In the genomic region with DNA sequence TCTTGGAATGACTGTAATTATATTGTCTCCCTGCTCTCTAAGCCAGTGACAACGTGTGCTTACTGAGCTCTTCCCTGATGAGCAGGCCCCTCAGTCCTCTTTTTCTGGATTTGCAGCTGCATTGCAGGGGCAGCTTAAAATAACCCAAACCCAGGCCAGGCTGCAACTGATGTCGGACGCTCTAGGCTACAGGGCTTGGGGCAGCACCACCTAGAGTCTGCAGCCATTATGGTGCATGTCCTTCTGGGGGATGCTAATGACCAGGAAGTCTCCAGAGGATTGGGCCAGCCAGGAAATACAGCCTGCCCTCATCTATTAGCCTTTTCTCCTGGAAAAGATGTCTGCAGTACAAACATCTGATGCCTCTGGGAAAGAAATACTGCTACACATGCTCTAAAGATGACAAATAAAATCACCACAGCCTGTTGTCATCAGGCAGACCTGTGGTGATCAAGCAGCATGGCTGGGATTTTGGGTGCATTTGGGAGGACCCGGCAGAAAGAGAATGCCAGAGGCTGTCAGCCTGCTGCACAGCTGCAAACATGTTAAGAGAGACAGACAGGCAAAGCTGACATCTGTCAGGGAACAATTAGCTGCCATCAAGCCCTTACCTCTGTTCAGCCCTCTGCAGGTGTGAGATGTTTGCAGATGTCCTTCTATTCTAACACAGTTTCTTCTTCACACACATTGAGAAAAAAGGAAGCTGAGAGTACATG, we compare ENCODE assay signal across 14 cellular contexts. TPM values are rescaled to one million over a fixed set of nuclear protein-coding genes. Genes with fewer than 3 reads are reported as not detected.
DNase-seq lines count a peak whose midpoint lies in the region; ATAC-seq lines count a peak whose summit lies in the region.
"Had no signal": no experiment of that assay in that cellular context is flagged by ENCODE, and none has a peak within 500 bp of the region (broad histone marks: within the 10 kb centered on the region; RNA-seq: fewer than 3 reads in every experiment).

No MANE protein-coding gene starts in this region.

- no peaks in the 10 kb centered on the region for H3K9me3 Mint-ChIP-seq in naive thymus-derived CD4-positive, alpha-beta T cell
- H3K9me3 Mint-ChIP-seq: activated B cell treated with CpG ODN at 0.5 μM for 24 hours; activated T-cell treated with anti-CD3 and anti-CD28 coated beads, Interleukin-2, amount 50 U/mL, for 24 hours had no signal

- no peaks in the 10 kb centered on the region for H3K9me3 ChIP-seq in T-helper 17 cell (ENCODE audit: control insufficient read depth, low read length, poor library complexity, severe bottlenecking)
- H3K9me3 ChIP-seq in naive thymus-derived CD4-positive, alpha-beta T cell (ENCODE audit: control insufficient read depth in 2 of 3, low read length in 3 of 3): no peaks in the 10 kb centered on the region
- H3K9me3 ChIP-seq: Caco-2 had no signal

- peak; percentile 23 for DNase-seq in EH (ENCODE audit: low read depth)
- DNase-seq in NCI-H146 (lab: John Stamatoyannopoulos, UW): peak; percentile 23
- peak; percentile 11 for DNase-seq in myocyte (ENCODE audit: low read depth)
- no peak for DNase-seq in effector CD8-positive, alpha-beta T cell (lab: John Stamatoyannopoulos, UW)
- DNase-seq in T-helper 17 cell: no peak
- DNase-seq in naive thymus-derived CD4-positive, alpha-beta T cell: no peak
- DNase-seq: activated B cell treated with CpG ODN at 0.5 μM for 24 hours; activated T-cell treated with anti-CD3 and anti-CD28 coated beads, Interleukin-2, amount 50 U/mL, for 24 hours; kidney glomerular epithelial cell; NCI-H524 treated with DMSO at 0.1 percent for 48 hours; SIG-M5 had no signal

- POLR2A ChIA-PET in naive thymus-derived CD4-positive, alpha-beta T cell (lab: Charles Lee): interaction anchor here (0.7 to 1.5 kb wide), 2 partner anchors 52 to 55 kb away, joined by 3 read pairs; no protein-coding TSS in a partner anchor

- peak overlapping the region; percentile 42 for H3K27ac ChIP-seq in angular gyrus (ENCODE audit: low read depth, low read length)
- H3K27ac ChIP-seq in naive thymus-derived CD4-positive, alpha-beta T cell (ENCODE audit: low read depth, low read length): no peak overlapping the region

- H3K4me3 ChIP-seq in naive thymus-derived CD4-positive, alpha-beta T cell (ENCODE audit: low read length): no peak overlapping the region

- no peaks in the 10 kb centered on the region for H3K36me3 Mint-ChIP-seq in T-helper 17 cell (ENCODE audit: low read depth)
- H3K36me3 Mint-ChIP-seq in naive thymus-derived CD4-positive, alpha-beta T cell: no peaks in the 10 kb centered on the region

- H3K4me3 Mint-ChIP-seq in T-helper 17 cell: no peak overlapping the region
- H3K4me3 Mint-ChIP-seq in naive thymus-derived CD4-positive, alpha-beta T cell: no peak overlapping the region
- H3K4me3 Mint-ChIP-seq: activated B cell treated with CpG ODN at 0.5 μM for 24 hours; activated T-cell treated with anti-CD3 and anti-CD28 coated beads, Interleukin-2, amount 50 U/mL, for 24 hours had no signal

- no peaks in the 10 kb centered on the region for H3K27me3 ChIP-seq in naive thymus-derived CD4-positive, alpha-beta T cell (ENCODE audit: control insufficient read depth in 2 of 2, insufficient read depth in 2 of 2, low read length in 2 of 2)

- no peak for ATAC-seq in T-helper 17 cell
- no peak for ATAC-seq in naive thymus-derived CD4-positive, alpha-beta T cell

- no peaks in the 10 kb centered on the region for H3K4me1 ChIP-seq in naive thymus-derived CD4-positive, alpha-beta T cell (ENCODE audit: control insufficient read depth in 2 of 2, insufficient read depth in 2 of 2, low read length in 2 of 2)

- intact Hi-C loops in naive thymus-derived CD4-positive, alpha-beta T cell (cut with micrococcal nuclease): no loop called here

- peaks cover 28% of the 10 kb centered on the region for H3K4me1 Mint-ChIP-seq in T-helper 17 cell
- peaks cover 9 to 22% (median 21%) of the 10 kb centered on the region in 7 donors for H3K4me1 Mint-ChIP-seq in naive thymus-derived CD4-positive, alpha-beta T cell

- CTCF ChIA-PET in naive thymus-derived CD4-positive, alpha-beta T cell (lab: Charles Lee): interaction anchor here (0.6 to 1.3 kb wide), 3 partner anchors 9 to 509 kb away, joined by 3 to 4 read pairs (median 3); no protein-coding TSS in a partner anchor

- H3K27ac Mint-ChIP-seq in T-helper 17 cell: no peak overlapping the region
- H3K27ac Mint-ChIP-seq in naive thymus-derived CD4-positive, alpha-beta T cell: no peak overlapping the region
- H3K27ac Mint-ChIP-seq: activated B cell treated with CpG ODN at 0.5 μM for 24 hours; activated T-cell treated with anti-CD3 and anti-CD28 coated beads, Interleukin-2, amount 50 U/mL, for 24 hours had no signal

- H3K27me3 Mint-ChIP-seq in T-helper 17 cell: peaks cover 16% of the 10 kb centered on the region
- peaks cover 0 to 4% (median 0%) of the 10 kb centered on the region in 5 donors for H3K27me3 Mint-ChIP-seq in naive thymus-derived CD4-positive, alpha-beta T cell
- H3K27me3 Mint-ChIP-seq: activated B cell treated with CpG ODN at 0.5 μM for 24 hours had no signal

- H3K36me3 ChIP-seq in naive thymus-derived CD4-positive, alpha-beta T cell (ENCODE audit: control insufficient read depth in 2 of 3, insufficient read depth in 3 of 3, low read length in 3 of 3): no peaks in the 10 kb centered on the region

RNA-seq across cellular contexts. Expression of gene CCDC70, which starts 51.8 kb away (rescaled TPM):
- total RNA-seq in myocyte (not detected in 2 replicates), T-helper 17 cell (not detected)
- polyA plus RNA-seq in myocyte (2012): not detected
- total RNA-seq in naive thymus-derived CD4-positive, alpha-beta T cell: not detected
- not detected for polyA plus RNA-seq in naive thymus-derived CD4-positive, alpha-beta T cell
- total RNA-seq: activated B cell treated with CpG ODN at 0.5 μM for 24 hours, Caco-2, temporal lobe had no signal

Comparison
In these comparisons a context has a peak if more than half of its experiments do, and no peak if none do; other contexts are left out.
1. DNase-seq: peak in EH (single experiment), NCI-H146 (single experiment) and myocyte (single experiment); none in effector CD8-positive, alpha-beta T cell (single experiment), T-helper 17 cell (0 of 3) and naive thymus-derived CD4-positive, alpha-beta T cell (0 of 9).